Comparison of ENCODE assay signal across 7 cellular contexts in genomic region chr6:143210420-143210819, GRCh38.
"Had no signal": no experiment of that assay in that cellular context is flagged by ENCODE, and none has a peak within 500 bp of the region (broad histone marks: within the 10 kb centered on the region; RNA-seq: fewer than 3 reads in every experiment).

No MANE protein-coding gene starts in this region.

- ATAC-seq: GM23338, HepG2 had no signal

- H3K27ac Mint-ChIP-seq: GM23338, IgD-negative memory B cell had no signal

- H3K9me3 Mint-ChIP-seq: GM23338 had no signal

- H2AFZ ChIP-seq: GM23338 had no signal

- H3K27me3 Mint-ChIP-seq: IgD-negative memory B cell had no signal

- H3K4me3 Mint-ChIP-seq: GM23338, H9, IgD-negative memory B cell had no signal

- H3K4me3 ChIP-seq: GM23338 had no signal

- DNase-seq: H9, HCEC 1CT, KBM-7 had no signal

- H3K4me2 ChIP-seq: GM23338 had no signal

- H3K4me1 Mint-ChIP-seq: GM23338, IgD-negative memory B cell had no signal

- H3K27ac ChIP-seq: HL-60 had no signal
